ENCODE assay signal across 31 cellular contexts in genomic region chr12:5470221-5470620, GRCh38. TPM values are rescaled to one million over a fixed set of nuclear protein-coding genes. Genes with fewer than 3 reads are reported as not detected.
"Had no signal": no experiment of that assay in that cellular context is flagged by ENCODE, and none has a peak within 500 bp of the region (broad histone marks: within the 10 kb centered on the region; RNA-seq: fewer than 3 reads in every experiment).

No MANE protein-coding gene starts in this region.

- H3K36me3 ChIP-seq: colonic mucosa, esophagus muscularis mucosa, gastroesophageal sphincter, pancreas, right lobe of liver, suprapubic skin, thyroid gland had no signal

- H3K4me1 ChIP-seq: colonic mucosa, esophagus muscularis mucosa, gastroesophageal sphincter, pancreas, right lobe of liver, suprapubic skin, thyroid gland had no signal

- H3K4me2 ChIP-seq: smooth muscle cell had no signal

- H3K9me3 Mint-ChIP-seq: dendritic cell treated with granulocyte-macrophage colony-stimulating factor and Interleukin-4, amounts not matched to agents 40 ng/mL and 50 ng/mL, for 4 days; endodermal cell; immature natural killer cell; memory B cell; naive thymus-derived CD4-positive, alpha-beta T cell; nephron progenitor cell; stimulated activated naive CD8-positive, alpha-beta T cell treated with anti-CD3 and anti-CD28 coated beads, Interleukin-15, amount 100 ng/mL, for 72 hours had no signal

- H3K36me3 Mint-ChIP-seq: immature natural killer cell; memory B cell; naive thymus-derived CD4-positive, alpha-beta T cell had no signal

- H3K27ac Mint-ChIP-seq: dendritic cell treated with granulocyte-macrophage colony-stimulating factor and Interleukin-4, amounts not matched to agents 40 ng/mL and 50 ng/mL, for 4 days; endodermal cell; immature natural killer cell; memory B cell; naive thymus-derived CD4-positive, alpha-beta T cell; nephron progenitor cell had no signal

- H3K4me3 ChIP-seq: colonic mucosa, esophagus muscularis mucosa, gastroesophageal sphincter, pancreas, right lobe of liver, smooth muscle cell, suprapubic skin, thyroid gland had no signal

- ATAC-seq: foreskin keratinocyte; gastroesophageal sphincter; left colon; naive thymus-derived CD4-positive, alpha-beta T cell; right lobe of liver; stimulated activated naive CD8-positive, alpha-beta T cell treated with anti-CD3 and anti-CD28 coated beads, Interleukin-15, amount 100 ng/mL, for 72 hours had no signal

- H3K27me3 ChIP-seq: colonic mucosa, foreskin keratinocyte, pancreas, right lobe of liver, thyroid gland had no signal

- H3K4me1 Mint-ChIP-seq: immature natural killer cell; memory B cell; stimulated activated naive CD8-positive, alpha-beta T cell treated with anti-CD3 and anti-CD28 coated beads, Interleukin-15, amount 100 ng/mL, for 72 hours had no signal

- DNase-seq: colonic mucosa; effector CD8-positive, alpha-beta T cell; endodermal cell; foreskin keratinocyte; hypothalamus; immature natural killer cell; islet precursor cell; kidney glomerular epithelial cell; left colon; midbrain; naive thymus-derived CD4-positive, alpha-beta T cell; nephron progenitor cell; occipital lobe; pancreas; retina; right lobe of liver; stimulated activated CD4-positive, alpha-beta T cell treated with anti-CD3 and anti-CD28 coated beads, Interleukin-12 subunit alpha, Interleukin-12 subunit beta, amount 100 ng/mL, for 4 hours; stimulated activated CD4-positive, alpha-beta T cell treated with anti-CD3 and anti-CD28 coated beads, Interleukin-1b, Interleukin-23, amount 100 ng/mL, for 48 hours; stimulated activated CD4-positive, alpha-beta T cell treated with anti-CD3 and anti-CD28 coated beads, Interleukin-4, amount 100 ng/mL, for 1 hour; stimulated activated CD8-positive, alpha-beta memory T cell treated with anti-CD3 and anti-CD28 coated beads, Interleukin-4, amount 100 ng/mL, for 48 hours; stimulated activated naive CD4-positive, alpha-beta T cell; stimulated activated naive CD8-positive, alpha-beta T cell treated with anti-CD3 and anti-CD28 coated beads, Interleukin-15, amount 100 ng/mL, for 72 hours; thyroid gland; trophoblast cell had no signal

- H3K27ac ChIP-seq: colonic mucosa, epithelial cell of prostate, esophagus muscularis mucosa, foreskin keratinocyte, gastroesophageal sphincter, pancreas, right lobe of liver, suprapubic skin, thyroid gland had no signal

- H3K4me3 Mint-ChIP-seq: dendritic cell treated with granulocyte-macrophage colony-stimulating factor and Interleukin-4, amounts not matched to agents 40 ng/mL and 50 ng/mL, for 4 days; endodermal cell; immature natural killer cell; memory B cell; naive thymus-derived CD4-positive, alpha-beta T cell; nephron progenitor cell; stimulated activated naive CD8-positive, alpha-beta T cell treated with anti-CD3 and anti-CD28 coated beads, Interleukin-15, amount 100 ng/mL, for 72 hours had no signal

- H3K9me3 ChIP-seq: colonic mucosa, esophagus muscularis mucosa, gastroesophageal sphincter, pancreas, right lobe of liver, suprapubic skin, thyroid gland had no signal

RNA-seq across cellular contexts. Expression of gene NTF3, which starts 38.3 kb away (rescaled TPM):
- total RNA-seq: foreskin keratinocyte; naive thymus-derived CD4-positive, alpha-beta T cell; pancreas; thyroid gland had no signal
- polyA plus RNA-seq: foreskin keratinocyte; immature natural killer cell; naive thymus-derived CD4-positive, alpha-beta T cell had no signal
